Comparison of ENCODE assay signal across 2 cellular contexts in the genomic region with DNA sequence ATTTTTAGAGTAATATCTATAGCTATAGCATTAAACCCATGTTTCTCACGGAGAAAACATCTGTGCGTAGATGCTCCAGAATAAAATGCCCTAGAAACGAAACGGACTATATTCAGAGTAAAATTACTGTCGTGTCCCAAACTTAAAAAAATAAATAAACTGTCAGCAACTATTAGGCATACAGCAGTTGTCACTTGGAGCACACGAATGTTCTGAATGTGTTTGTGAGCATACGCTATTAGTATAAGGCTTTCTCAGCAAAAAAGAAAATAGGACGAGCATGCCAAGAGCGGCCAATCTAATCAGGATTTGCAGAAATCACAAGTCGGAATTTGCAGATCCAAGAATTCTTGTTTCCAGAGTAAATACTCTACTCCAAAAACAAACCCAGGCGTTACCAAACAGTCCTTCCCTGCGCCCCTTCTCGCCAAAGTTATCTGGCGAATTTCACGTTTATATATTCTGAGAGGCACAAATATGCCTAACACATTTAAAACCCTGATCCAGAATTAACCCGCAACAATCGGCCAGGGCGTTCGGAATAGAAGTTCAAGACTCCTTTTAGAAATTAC.
TF ChIP-seq lines count a peak whose summit lies in the region.

No MANE protein-coding gene starts in this region.

TF ChIP-seq in endothelial cell of umbilical vein, 7 proteins besides CTCF, POLR2A, EP300 and RAD21 (continued from another document):
- TF ChIP-seq MYC (IDR thresholded peaks at IDR 0.05; ENCODE audit: low read depth, low read length), result no peak
- no peak for TF ChIP-seq JUN (IDR thresholded peaks at IDR 0.05; ENCODE audit: borderline replicate concordance, insufficient read depth, insufficient read length, low read depth)
- no peak for TF ChIP-seq EZH2 (IDR thresholded peaks at IDR 0.05; ENCODE audit: borderline replicate concordance, low read depth, low read length, severe bottlenecking)
- no peak for TF ChIP-seq POLR2AphosphoS5 (IDR thresholded peaks at IDR 0.05; ENCODE audit: insufficient read depth, low read depth, low read length)
- TF ChIP-seq GATA2 (IDR thresholded peaks at IDR 0.05; ENCODE audit: insufficient read depth, insufficient read length, low read depth, low read length), result no peak

TF ChIP-seq in neural cell, 6 proteins besides CTCF, POLR2A, EP300 and RAD21:
- TF ChIP-seq, protein P1, sequence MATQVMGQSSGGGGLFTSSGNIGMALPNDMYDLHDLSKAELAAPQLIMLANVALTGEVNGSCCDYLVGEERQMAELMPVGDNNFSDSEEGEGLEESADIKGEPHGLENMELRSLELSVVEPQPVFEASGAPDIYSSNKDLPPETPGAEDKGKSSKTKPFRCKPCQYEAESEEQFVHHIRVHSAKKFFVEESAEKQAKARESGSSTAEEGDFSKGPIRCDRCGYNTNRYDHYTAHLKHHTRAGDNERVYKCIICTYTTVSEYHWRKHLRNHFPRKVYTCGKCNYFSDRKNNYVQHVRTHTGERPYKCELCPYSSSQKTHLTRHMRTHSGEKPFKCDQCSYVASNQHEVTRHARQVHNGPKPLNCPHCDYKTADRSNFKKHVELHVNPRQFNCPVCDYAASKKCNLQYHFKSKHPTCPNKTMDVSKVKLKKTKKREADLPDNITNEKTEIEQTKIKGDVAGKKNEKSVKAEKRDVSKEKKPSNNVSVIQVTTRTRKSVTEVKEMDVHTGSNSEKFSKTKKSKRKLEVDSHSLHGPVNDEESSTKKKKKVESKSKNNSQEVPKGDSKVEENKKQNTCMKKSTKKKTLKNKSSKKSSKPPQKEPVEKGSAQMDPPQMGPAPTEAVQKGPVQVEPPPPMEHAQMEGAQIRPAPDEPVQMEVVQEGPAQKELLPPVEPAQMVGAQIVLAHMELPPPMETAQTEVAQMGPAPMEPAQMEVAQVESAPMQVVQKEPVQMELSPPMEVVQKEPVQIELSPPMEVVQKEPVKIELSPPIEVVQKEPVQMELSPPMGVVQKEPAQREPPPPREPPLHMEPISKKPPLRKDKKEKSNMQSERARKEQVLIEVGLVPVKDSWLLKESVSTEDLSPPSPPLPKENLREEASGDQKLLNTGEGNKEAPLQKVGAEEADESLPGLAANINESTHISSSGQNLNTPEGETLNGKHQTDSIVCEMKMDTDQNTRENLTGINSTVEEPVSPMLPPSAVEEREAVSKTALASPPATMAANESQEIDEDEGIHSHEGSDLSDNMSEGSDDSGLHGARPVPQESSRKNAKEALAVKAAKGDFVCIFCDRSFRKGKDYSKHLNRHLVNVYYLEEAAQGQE (IDR thresholded peaks at IDR 0.05; ENCODE audit: borderline replicate concordance), result no peak
- no peak for TF ChIP-seq EZH2 (IDR thresholded peaks at IDR 0.05; ENCODE audit: borderline replicate concordance, insufficient read depth, low read length, poor library complexity, severe bottlenecking)
- TF ChIP-seq TAF1 (IDR thresholded peaks at IDR 0.05; ENCODE audit: low read depth), result no peak
- no peak for TF ChIP-seq SMC3 (conservative IDR thresholded peaks at IDR 0.05; ENCODE audit: poor library complexity)
- no peak for TF ChIP-seq MXI1 (conservative IDR thresholded peaks at IDR 0.05; ENCODE audit: poor library complexity, severe bottlenecking)
- no peak for TF ChIP-seq POLR2AphosphoS5 (IDR thresholded peaks at IDR 0.05)
